Comparison of ENCODE assay signal across 18 cellular contexts in the genomic region with DNA sequence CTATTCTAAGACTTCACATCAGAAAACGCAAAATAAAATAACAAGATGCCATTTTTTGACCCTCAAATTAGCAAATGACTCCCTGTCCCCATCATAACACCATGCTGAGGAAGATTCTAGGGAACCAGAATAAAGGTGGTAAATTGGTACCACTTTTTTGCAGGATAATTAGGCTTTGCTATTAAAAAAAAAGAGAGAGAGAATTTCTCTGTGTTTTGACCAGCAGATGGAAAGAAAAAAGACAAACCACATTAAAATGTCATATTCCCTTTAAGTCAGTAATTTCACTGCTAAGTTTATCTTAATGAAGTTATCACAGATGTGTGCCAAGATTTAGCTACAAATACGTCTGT. TPM values are rescaled to one million over a fixed set of nuclear protein-coding genes. Genes with fewer than 3 reads are reported as not detected.
DNase-seq lines count a peak whose midpoint lies in the region; ATAC-seq and TF ChIP-seq lines count a peak whose summit lies in the region.
"Had no signal": no experiment of that assay in that cellular context is flagged by ENCODE, and none has a peak within 500 bp of the region (broad histone marks: within the 10 kb centered on the region; RNA-seq: fewer than 3 reads in every experiment).

No MANE protein-coding gene starts in this region.

- TF ChIP-seq EP300 in transverse colon (IDR thresholded peaks at IDR 0.05; ENCODE audit: low read depth), result no peak

- H3K4me3 ChIP-seq in left lung, result no peak overlapping the region
- no peak overlapping the region for H3K4me3 ChIP-seq in transverse colon
- H3K4me3 ChIP-seq: hepatocyte, skin epidermis, tibial artery had no signal

- peak overlapping the region; percentile 60 for H3K27ac ChIP-seq in VCaP
- H3K27ac ChIP-seq in left lung, result peak overlapping the region; percentile 18 to 41
- no peak overlapping the region for H3K27ac ChIP-seq in transverse colon
- H3K27ac ChIP-seq: tibial artery had no signal

- in situ Hi-C loops in transverse colon (cut with MboI; ENCODE audit: low pct_ligation_motif_present in 1 of 4, low pct_unique_long_range_greater_than_20kb in 1 of 4, low sequenced_read_pairs in 3 of 4), result no loop called here

- TF ChIP-seq CTCF in LNCAP (IDR thresholded peaks at IDR 0.05) (peak; percentile 18; the same call in 1 of the 2 replicates), VCaP (conservative IDR thresholded peaks at IDR 0.05) (peak; percentile 60), left lung (IDR thresholded peaks at IDR 0.05) (no peak), transverse colon (IDR thresholded peaks at IDR 0.05) (peak in 3 of 5 experiments; percentile 5 to 15 (median 6))

- H3K4me1 ChIP-seq in left lung, result peaks cover 0 to 12% of the 10 kb centered on the region in 2 donors
- H3K4me1 ChIP-seq in transverse colon, result peaks cover 0 to 7% (median 2%) of the 10 kb centered on the region in 4 donors

- no peak for DNase-seq in left lung
- DNase-seq in transverse colon, result no peak
- no peak for DNase-seq in LoVo (ENCODE audit: low spot score)
- DNase-seq: activated T-cell treated with anti-CD3 and anti-CD28 coated beads, Interleukin-2, amount 50 U/mL, for 72 hours; H7; NCI-H1048; NCI-H2029; stimulated activated naive CD8-positive, alpha-beta T cell treated with anti-CD3 and anti-CD28 coated beads, Interleukin-15, Interleukin-2, amounts not matched to agents 100 U/mL and 50 U/mL, for 24 hours had no signal

- TF ChIP-seq POLR2A in transverse colon (IDR thresholded peaks at IDR 0.05), result no peak

- H3K36me3 ChIP-seq in left lung (peaks cover 0 to 11% of the 10 kb centered on the region in 2 donors), transverse colon (peaks cover 0 to 9% (median 2%) of the 10 kb centered on the region in 4 donors)

- intact Hi-C loops in left lung (cut with DNase I), result no loop called here
- intact Hi-C loops in transverse colon (cut with DNase I; ENCODE audit: low total_unique reads), result no loop called here

- ATAC-seq in left lung (no peak), HG03097 (IDR thresholded peaks at IDR 0.05; ENCODE audit: low FRiP score, unreplicated experiment) (no peak), HG03521 (IDR thresholded peaks at IDR 0.05; ENCODE audit: unreplicated experiment) (no peak)
- ATAC-seq: activated T-cell treated with anti-CD3 and anti-CD28 coated beads, Interleukin-2, amount 50 U/mL, for 72 hours; naive thymus-derived CD4-positive, alpha-beta T cell; Panc1; stimulated activated naive CD8-positive, alpha-beta T cell treated with anti-CD3 and anti-CD28 coated beads, Interleukin-15, Interleukin-2, amounts not matched to agents 100 U/mL and 50 U/mL, for 24 hours had no signal

- 71 to 83% methylated on average over 1 to 2 of the region's 2 CpGs for WGBS in transverse colon (ENCODE audit: low coverage in 1 of 2), 2 donors

- H3K9me3 ChIP-seq in left lung (no peaks in the 10 kb centered on the region), transverse colon (no peaks in the 10 kb centered on the region)
- H3K9me3 ChIP-seq: Caco-2, tibial artery had no signal

- H3K27me3 ChIP-seq in left lung (no peaks in the 10 kb centered on the region), transverse colon (no peaks in the 10 kb centered on the region)
- H3K27me3 ChIP-seq: hepatocyte, tibial artery had no signal

RNA-seq across cellular contexts. Expression of gene PUS7, which starts 33.9 kb away (rescaled TPM):
- total RNA-seq in left lung (10 to 100 TPM; 10.3 to 16.6 TPM), transverse colon (1 to 10 TPM; 1.9 to 7.0 (median 4.9) TPM)

RNA-seq across cellular contexts. Expression of gene RINT1, which starts 43.8 kb away (rescaled TPM):
- total RNA-seq in left lung, result 10 to 100 TPM; 15.0 to 15.9 TPM
- 10 to 100 TPM in 3 of 4 donors, 1 to 10 TPM in 1; 10.0 to 37.2 (median 19.0) TPM for total RNA-seq in transverse colon

Comparison
In these comparisons a context has a peak if more than half of its experiments do, and no peak if none do; other contexts are left out.
1. CTCF ChIP-seq: peak in LNCAP (single experiment), VCaP (single experiment) and transverse colon (3 of 5); none in left lung (0 of 2).
2. H3K27ac ChIP-seq: peak in VCaP (single experiment) and left lung (2 of 2); none in transverse colon (0 of 4).